In the genomic region with DNA sequence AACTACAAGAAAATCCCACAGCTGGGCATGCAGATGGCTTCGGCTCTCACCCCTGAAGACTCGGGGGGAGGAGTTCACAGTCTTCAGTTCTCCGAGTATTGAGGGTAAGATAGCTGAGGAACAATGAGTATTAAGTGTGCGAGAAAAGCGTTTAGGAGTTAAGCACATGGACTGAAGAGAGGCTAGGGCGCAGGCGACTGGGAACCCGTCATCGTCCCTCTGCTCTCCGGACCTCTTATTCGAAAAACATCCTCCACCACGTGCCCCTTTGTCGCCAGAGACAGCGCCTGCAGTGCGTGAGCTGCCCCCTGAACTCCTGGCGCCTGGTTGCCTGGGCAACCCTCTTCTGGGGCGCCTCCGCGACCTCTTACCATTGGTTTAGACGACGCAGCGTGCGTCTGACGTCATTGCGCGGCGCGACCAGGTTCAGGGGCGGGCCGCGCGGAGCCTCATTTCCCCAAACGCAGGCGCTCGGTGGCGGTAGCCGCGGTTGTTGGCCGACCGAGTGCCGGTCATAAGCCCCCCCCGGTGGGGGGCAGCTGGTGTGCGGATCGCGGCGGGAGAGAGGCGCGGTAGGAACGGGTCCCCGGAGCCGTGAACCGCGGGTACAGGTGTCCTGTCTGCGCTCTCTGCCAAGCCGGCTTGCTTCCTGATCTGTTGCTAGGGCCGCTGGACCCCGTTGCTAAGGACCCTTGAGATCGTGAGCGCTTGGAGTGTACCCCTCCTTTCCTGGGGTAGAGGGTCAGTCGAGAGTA, we compare ENCODE assay signal across 8 cellular contexts.
DNase-seq lines count a peak whose midpoint lies in the region; ATAC-seq, FAIRE-seq and TF ChIP-seq lines count a peak whose summit lies in the region.

Gene PACRGL (plus strand): TSS at position 452 of the 755 bp plus-strand sequence. CDS start 4,024 bp downstream, outside the sequence.

- no peak for TF ChIP-seq CTCF in AG09319 (IDR thresholded peaks at IDR 0.05; ENCODE audit: low read depth, low read length)

- peak; percentile 100 for ATAC-seq in GM19035 (IDR thresholded peaks at IDR 0.05; ENCODE audit: unreplicated experiment)
- ATAC-seq in HG03354 (IDR thresholded peaks at IDR 0.05; ENCODE audit: poor library complexity, severe bottlenecking, unreplicated experiment), result peak; percentile 99
- ATAC-seq in activated CD4-positive, CD25-positive, alpha-beta regulatory T cell treated with anti-CD3 and anti-CD28 coated beads, Interleukin-2, amount 50 U/mL, for 24 hours, result peak; percentile 99 to 100

- DNase-seq in AG09319 (ENCODE audit: extremely low read depth, low read depth) (peak; percentile 69), NCI-H446 treated with DMSO at 0.1 percent for 48 hours (lab: John Stamatoyannopoulos, UW) (peak; percentile 81), cerebellar cortex (ENCODE audit: low spot score) (peak; percentile 96)
- DNase-seq in stimulated activated CD4-positive, alpha-beta T cell treated with anti-CD3 and anti-CD28 coated beads, Interleukin-12 subunit alpha, Interleukin-12 subunit beta, amount 100 ng/mL, for 4 hours, result peak; percentile 92

- peak; percentile 78 for FAIRE-seq in islet of Langerhans (lab: Jason Lieb, UNC)

Comparison
In these comparisons a context has a peak if more than half of its experiments do, and no peak if none do; other contexts are left out.
1. Peak in every context shown above with its lines: DNase-seq and ATAC-seq.